ENCODE assay signal across 1 cellular context in the genomic region with DNA sequence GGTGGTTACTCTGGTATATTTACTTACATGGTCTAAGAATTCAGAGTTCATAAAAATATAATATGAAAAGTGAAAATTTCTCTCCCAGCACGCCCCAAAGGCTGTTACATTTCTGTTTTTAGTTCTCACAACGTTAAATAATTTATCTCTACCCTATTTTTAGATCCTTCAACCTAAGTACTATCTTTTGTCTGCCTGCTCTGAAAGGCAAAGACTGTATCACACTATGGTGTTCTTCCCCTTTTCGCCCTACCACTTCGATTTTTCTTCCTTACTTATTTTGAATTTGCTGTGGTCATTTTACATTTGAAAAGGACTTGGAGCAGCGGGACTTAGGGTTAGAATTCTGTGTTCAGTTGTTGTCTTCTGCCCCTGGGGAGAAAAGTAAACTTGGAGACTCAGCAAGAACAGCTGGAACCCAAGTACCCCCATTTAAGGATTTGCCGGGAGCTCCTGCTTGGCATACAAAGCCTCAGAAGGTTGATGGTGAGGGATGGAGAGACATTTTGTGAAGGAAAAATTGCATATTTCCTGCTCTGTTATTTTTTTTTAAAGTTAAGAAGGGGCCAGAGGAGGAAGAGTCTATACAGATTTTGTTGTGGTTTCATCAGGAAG.
TF ChIP-seq lines count a peak whose summit lies in the region.

No MANE protein-coding gene starts in this region.

TF ChIP-seq in H1, 55 proteins besides CTCF, POLR2A, EP300 and RAD21:
- TF ChIP-seq NANOG (IDR thresholded peaks at IDR 0.05; ENCODE audit: insufficient read depth, low read depth, low read length, poor library complexity, severe bottlenecking) = peak; percentile 97
- peak; percentile 61 for TF ChIP-seq YY1 (IDR thresholded peaks at IDR 0.05; ENCODE audit: low read depth, low read length)
- TF ChIP-seq TAF1 (IDR thresholded peaks at IDR 0.05; ENCODE audit: low read depth, low read length) = peak; percentile 30; the same call in 1 of the 2 replicates
- TF ChIP-seq, protein P1, sequence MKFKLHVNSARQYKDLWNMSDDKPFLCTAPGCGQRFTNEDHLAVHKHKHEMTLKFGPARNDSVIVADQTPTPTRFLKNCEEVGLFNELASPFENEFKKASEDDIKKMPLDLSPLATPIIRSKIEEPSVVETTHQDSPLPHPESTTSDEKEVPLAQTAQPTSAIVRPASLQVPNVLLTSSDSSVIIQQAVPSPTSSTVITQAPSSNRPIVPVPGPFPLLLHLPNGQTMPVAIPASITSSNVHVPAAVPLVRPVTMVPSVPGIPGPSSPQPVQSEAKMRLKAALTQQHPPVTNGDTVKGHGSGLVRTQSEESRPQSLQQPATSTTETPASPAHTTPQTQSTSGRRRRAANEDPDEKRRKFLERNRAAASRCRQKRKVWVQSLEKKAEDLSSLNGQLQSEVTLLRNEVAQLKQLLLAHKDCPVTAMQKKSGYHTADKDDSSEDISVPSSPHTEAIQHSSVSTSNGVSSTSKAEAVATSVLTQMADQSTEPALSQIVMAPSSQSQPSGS (IDR thresholded peaks at IDR 0.05; ENCODE audit: low read length) = 0 out of 2 replicates have a peak, but pooled peaks have one; percentile 18
- peak; percentile 56; the same call in 1 of the 2 replicates for TF ChIP-seq SRF (IDR thresholded peaks at IDR 0.05; ENCODE audit: low read depth, low read length)
- TF ChIP-seq POU5F1 (IDR thresholded peaks at IDR 0.05; ENCODE audit: low read depth, low read length) = peak; percentile 60; the same call in 1 of the 2 replicates
- no peak for TF ChIP-seq CHD2 (IDR thresholded peaks at IDR 0.05; ENCODE audit: low read length)
- peak in 1 of 2 experiments; percentile 92; a peak in 1 of 4 replicates for TF ChIP-seq HDAC2 (IDR thresholded peaks at IDR 0.05; ENCODE audit: borderline replicate concordance in 1 of 2, low read depth in 2 of 2, low read length in 2 of 2)
- TF ChIP-seq SP1 (IDR thresholded peaks at IDR 0.05; ENCODE audit: low read depth, low read length) = 0 out of 2 replicates have a peak, but pooled peaks have one; percentile 51
- TF ChIP-seq PHF8 (conservative IDR thresholded peaks at IDR 0.05; ENCODE audit: low read depth, low read length) = no peak
- peak; percentile 82 for TF ChIP-seq TCF12 (IDR thresholded peaks at IDR 0.05; ENCODE audit: low read depth, low read length)
- no peak for TF ChIP-seq CBX8 (IDR thresholded peaks at IDR 0.05; ENCODE audit: borderline replicate concordance, low read depth, low read length)
- TF ChIP-seq JUN (IDR thresholded peaks at IDR 0.05; ENCODE audit: low read depth, low read length) = no peak
- TF ChIP-seq KDM5A (IDR thresholded peaks at IDR 0.05; ENCODE audit: low read length) = no peak
- TF ChIP-seq, protein P2, sequence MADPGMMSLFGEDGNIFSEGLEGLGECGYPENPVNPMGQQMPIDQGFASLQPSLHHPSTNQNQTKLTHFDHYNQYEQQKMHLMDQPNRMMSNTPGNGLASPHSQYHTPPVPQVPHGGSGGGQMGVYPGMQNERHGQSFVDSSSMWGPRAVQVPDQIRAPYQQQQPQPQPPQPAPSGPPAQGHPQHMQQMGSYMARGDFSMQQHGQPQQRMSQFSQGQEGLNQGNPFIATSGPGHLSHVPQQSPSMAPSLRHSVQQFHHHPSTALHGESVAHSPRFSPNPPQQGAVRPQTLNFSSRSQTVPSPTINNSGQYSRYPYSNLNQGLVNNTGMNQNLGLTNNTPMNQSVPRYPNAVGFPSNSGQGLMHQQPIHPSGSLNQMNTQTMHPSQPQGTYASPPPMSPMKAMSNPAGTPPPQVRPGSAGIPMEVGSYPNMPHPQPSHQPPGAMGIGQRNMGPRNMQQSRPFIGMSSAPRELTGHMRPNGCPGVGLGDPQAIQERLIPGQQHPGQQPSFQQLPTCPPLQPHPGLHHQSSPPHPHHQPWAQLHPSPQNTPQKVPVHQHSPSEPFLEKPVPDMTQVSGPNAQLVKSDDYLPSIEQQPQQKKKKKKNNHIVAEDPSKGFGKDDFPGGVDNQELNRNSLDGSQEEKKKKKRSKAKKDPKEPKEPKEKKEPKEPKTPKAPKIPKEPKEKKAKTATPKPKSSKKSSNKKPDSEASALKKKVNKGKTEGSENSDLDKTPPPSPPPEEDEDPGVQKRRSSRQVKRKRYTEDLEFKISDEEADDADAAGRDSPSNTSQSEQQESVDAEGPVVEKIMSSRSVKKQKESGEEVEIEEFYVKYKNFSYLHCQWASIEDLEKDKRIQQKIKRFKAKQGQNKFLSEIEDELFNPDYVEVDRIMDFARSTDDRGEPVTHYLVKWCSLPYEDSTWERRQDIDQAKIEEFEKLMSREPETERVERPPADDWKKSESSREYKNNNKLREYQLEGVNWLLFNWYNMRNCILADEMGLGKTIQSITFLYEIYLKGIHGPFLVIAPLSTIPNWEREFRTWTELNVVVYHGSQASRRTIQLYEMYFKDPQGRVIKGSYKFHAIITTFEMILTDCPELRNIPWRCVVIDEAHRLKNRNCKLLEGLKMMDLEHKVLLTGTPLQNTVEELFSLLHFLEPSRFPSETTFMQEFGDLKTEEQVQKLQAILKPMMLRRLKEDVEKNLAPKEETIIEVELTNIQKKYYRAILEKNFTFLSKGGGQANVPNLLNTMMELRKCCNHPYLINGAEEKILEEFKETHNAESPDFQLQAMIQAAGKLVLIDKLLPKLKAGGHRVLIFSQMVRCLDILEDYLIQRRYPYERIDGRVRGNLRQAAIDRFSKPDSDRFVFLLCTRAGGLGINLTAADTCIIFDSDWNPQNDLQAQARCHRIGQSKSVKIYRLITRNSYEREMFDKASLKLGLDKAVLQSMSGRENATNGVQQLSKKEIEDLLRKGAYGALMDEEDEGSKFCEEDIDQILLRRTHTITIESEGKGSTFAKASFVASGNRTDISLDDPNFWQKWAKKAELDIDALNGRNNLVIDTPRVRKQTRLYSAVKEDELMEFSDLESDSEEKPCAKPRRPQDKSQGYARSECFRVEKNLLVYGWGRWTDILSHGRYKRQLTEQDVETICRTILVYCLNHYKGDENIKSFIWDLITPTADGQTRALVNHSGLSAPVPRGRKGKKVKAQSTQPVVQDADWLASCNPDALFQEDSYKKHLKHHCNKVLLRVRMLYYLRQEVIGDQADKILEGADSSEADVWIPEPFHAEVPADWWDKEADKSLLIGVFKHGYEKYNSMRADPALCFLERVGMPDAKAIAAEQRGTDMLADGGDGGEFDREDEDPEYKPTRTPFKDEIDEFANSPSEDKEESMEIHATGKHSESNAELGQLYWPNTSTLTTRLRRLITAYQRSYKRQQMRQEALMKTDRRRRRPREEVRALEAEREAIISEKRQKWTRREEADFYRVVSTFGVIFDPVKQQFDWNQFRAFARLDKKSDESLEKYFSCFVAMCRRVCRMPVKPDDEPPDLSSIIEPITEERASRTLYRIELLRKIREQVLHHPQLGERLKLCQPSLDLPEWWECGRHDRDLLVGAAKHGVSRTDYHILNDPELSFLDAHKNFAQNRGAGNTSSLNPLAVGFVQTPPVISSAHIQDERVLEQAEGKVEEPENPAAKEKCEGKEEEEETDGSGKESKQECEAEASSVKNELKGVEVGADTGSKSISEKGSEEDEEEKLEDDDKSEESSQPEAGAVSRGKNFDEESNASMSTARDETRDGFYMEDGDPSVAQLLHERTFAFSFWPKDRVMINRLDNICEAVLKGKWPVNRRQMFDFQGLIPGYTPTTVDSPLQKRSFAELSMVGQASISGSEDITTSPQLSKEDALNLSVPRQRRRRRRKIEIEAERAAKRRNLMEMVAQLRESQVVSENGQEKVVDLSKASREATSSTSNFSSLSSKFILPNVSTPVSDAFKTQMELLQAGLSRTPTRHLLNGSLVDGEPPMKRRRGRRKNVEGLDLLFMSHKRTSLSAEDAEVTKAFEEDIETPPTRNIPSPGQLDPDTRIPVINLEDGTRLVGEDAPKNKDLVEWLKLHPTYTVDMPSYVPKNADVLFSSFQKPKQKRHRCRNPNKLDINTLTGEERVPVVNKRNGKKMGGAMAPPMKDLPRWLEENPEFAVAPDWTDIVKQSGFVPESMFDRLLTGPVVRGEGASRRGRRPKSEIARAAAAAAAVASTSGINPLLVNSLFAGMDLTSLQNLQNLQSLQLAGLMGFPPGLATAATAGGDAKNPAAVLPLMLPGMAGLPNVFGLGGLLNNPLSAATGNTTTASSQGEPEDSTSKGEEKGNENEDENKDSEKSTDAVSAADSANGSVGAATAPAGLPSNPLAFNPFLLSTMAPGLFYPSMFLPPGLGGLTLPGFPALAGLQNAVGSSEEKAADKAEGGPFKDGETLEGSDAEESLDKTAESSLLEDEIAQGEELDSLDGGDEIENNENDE (IDR thresholded peaks at IDR 0.05; ENCODE audit: insufficient replicate concordance, low read length) = peak; percentile 75
